In genomic region chr7:97025983-97026704, GRCh38 we compare ENCODE assay signal across 10 cellular contexts. TPM values are rescaled to one million over a fixed set of nuclear protein-coding genes. Genes with fewer than 3 reads are reported as not detected.
DNase-seq lines count a peak whose midpoint lies in the region; ATAC-seq and TF ChIP-seq lines count a peak whose summit lies in the region.
"Had no signal": no experiment of that assay in that cellular context is flagged by ENCODE, and none has a peak within 500 bp of the region (broad histone marks: within the 10 kb centered on the region; RNA-seq: fewer than 3 reads in every experiment).

No MANE protein-coding gene starts in this region.

- H3K79me1 ChIP-seq in trophoblast cell (ENCODE audit: low read length), result peaks cover 28% of the 10 kb centered on the region

- H3K4me2 ChIP-seq in trophoblast cell (ENCODE audit: low read length), result peak overlapping the region; percentile 17

- H3K4ac ChIP-seq in trophoblast cell (ENCODE audit: low read depth, low read length), result no peak overlapping the region

- no peak overlapping the region for H3K23ac ChIP-seq in trophoblast cell (ENCODE audit: low read length)

- in situ Hi-C loops in KBM-7 (cut with MboI; ENCODE audit: low pct_unique_long_range_greater_than_20kb, low sequenced_read_pairs), result loop anchor here (25.0 kb wide), 1 partner anchor 1114 kb away; no protein-coding TSS in a partner anchor

- peak; percentile 46 for DNase-seq in H7
- DNase-seq in T-helper 17 cell, result no peak
- no peak for DNase-seq in heart right ventricle
- no peak for DNase-seq in trophoblast cell
- no peak for DNase-seq in AG08396 (ENCODE audit: low spot score)
- no peak for DNase-seq in omental fat pad (ENCODE audit: low spot score)
- no peak for DNase-seq in KBM-7
- DNase-seq: testis had no signal

- H3K27ac ChIP-seq in heart right ventricle, result no peak overlapping the region
- peak overlapping the region; percentile 50 for H3K27ac ChIP-seq in trophoblast cell (ENCODE audit: low read depth, low read length)
- H3K27ac ChIP-seq: testis had no signal

- H3K9me3 ChIP-seq in T-helper 17 cell (ENCODE audit: control insufficient read depth, low read length, poor library complexity, severe bottlenecking), result no peaks in the 10 kb centered on the region
- H3K9me3 ChIP-seq in heart right ventricle, result no peaks in the 10 kb centered on the region
- no peaks in the 10 kb centered on the region for H3K9me3 ChIP-seq in trophoblast cell (ENCODE audit: insufficient read depth, low read depth, low read length)
- H3K9me3 ChIP-seq: testis had no signal

- peak overlapping the region; percentile 57 for H4K8ac ChIP-seq in trophoblast cell (ENCODE audit: low read depth, low read length)

- peak overlapping the region; percentile 40 for H2AFZ ChIP-seq in trophoblast cell (ENCODE audit: insufficient read depth, low read length, poor library complexity)

- H2BK120ac ChIP-seq in trophoblast cell (ENCODE audit: insufficient read depth, low read length, poor library complexity), result no peak overlapping the region

- TF ChIP-seq CTCF in heart right ventricle (IDR thresholded peaks at IDR 0.05) (no peak), omental fat pad (IDR thresholded peaks at IDR 0.05) (no peak)

- peaks cover 14% of the 10 kb centered on the region for H3K79me2 ChIP-seq in trophoblast cell (ENCODE audit: control insufficient read depth, insufficient read depth, low read length, poor library complexity)

- peaks cover 2% of the 10 kb centered on the region for H3K36me3 Mint-ChIP-seq in T-helper 17 cell (ENCODE audit: low read depth)

- H3K9ac ChIP-seq in trophoblast cell (ENCODE audit: low read length), result no peak overlapping the region

- no peak overlapping the region for H3K18ac ChIP-seq in trophoblast cell (ENCODE audit: low read length)

- WGBS in heart right ventricle, 2 donors, result 8 to 16% methylated on average over 29 of the region's 29 CpGs
- no CpG with 5 or more reads among the region's 29 CpGs for whole genome bisulfite sequencing in trophoblast cell (ENCODE audit: extremely low coverage, insufficient coverage, insufficient read length)

- H3K4me1 Mint-ChIP-seq in T-helper 17 cell, result peaks cover 40% of the 10 kb centered on the region

- H2BK12ac ChIP-seq in trophoblast cell (ENCODE audit: low read length), result peak overlapping the region; percentile 41

- intact Hi-C loops in heart right ventricle (cut with DNase I), result loop anchor here (1.0 to 10.0 kb wide), 11 partner anchors 609 to 1114 kb away; no protein-coding TSS in a partner anchor

- peak overlapping the region; percentile 5 for H3K14ac ChIP-seq in trophoblast cell (ENCODE audit: low read length)

- H4K12ac ChIP-seq in trophoblast cell (ENCODE audit: low read depth, low read length), result peak overlapping the region; percentile 22

- H3K4me1 ChIP-seq in heart right ventricle, result peaks cover 2 to 57% (median 31%) of the 10 kb centered on the region in 9 donors
- peaks cover 17 to 32% of the 10 kb centered on the region in 2 experiments for H3K4me1 ChIP-seq in trophoblast cell (ENCODE audit: control insufficient read depth in 1 of 2, insufficient read depth in 2 of 2, low read length in 2 of 2)

- peaks cover 76% of the 10 kb centered on the region for H3K27me3 Mint-ChIP-seq in T-helper 17 cell

- H2BK5ac ChIP-seq in trophoblast cell (ENCODE audit: low read depth, low read length, poor library complexity), result no peak overlapping the region

- H3K27me3 ChIP-seq in H7 (ENCODE audit: control insufficient read depth, insufficient read depth, low read length), result peaks cover 68% of the 10 kb centered on the region
- H3K27me3 ChIP-seq in heart right ventricle, result peaks cover 18 to 99% (median 94%) of the 10 kb centered on the region in 7 donors
- H3K27me3 ChIP-seq in trophoblast cell (ENCODE audit: insufficient read depth, low read length), result no peaks in the 10 kb centered on the region
- H3K27me3 ChIP-seq: testis had no signal

- H3K4me3 ChIP-seq in H7 (ENCODE audit: insufficient read depth, low read depth, low read length), result no peak overlapping the region
- peak overlapping the region in 8 of 10 donors; percentile 5 to 61 (median 48) for H3K4me3 ChIP-seq in heart right ventricle
- no peak overlapping the region for H3K4me3 ChIP-seq in trophoblast cell (ENCODE audit: low read depth, low read length)
- H3K4me3 ChIP-seq: testis had no signal

- no peak overlapping the region for H3K27ac Mint-ChIP-seq in T-helper 17 cell

- H3K36me3 ChIP-seq in H7 (replicated peaks; ENCODE audit: control insufficient read depth, insufficient read depth, low read length) (no peaks in the 10 kb centered on the region), heart right ventricle (no peaks in the 10 kb centered on the region), trophoblast cell (ENCODE audit: control insufficient read depth in 1 of 2, insufficient read depth in 2 of 2, low read length in 2 of 2) (peaks cover 4% of the 10 kb centered on the region in 2 experiments)

- peak overlapping the region; percentile 84 for H3K4me3 Mint-ChIP-seq in T-helper 17 cell

- ATAC-seq in T-helper 17 cell (peak; percentile 54), heart right ventricle (peak in 4 of 8 donors; percentile 22 to 28 (median 24)), omental fat pad (ENCODE audit: low FRiP score) (no peak), HG03175 (IDR thresholded peaks at IDR 0.05; ENCODE audit: unreplicated experiment) (no peak)

- H4K91ac ChIP-seq in trophoblast cell (ENCODE audit: low read depth, low read length), result no peak overlapping the region

- H2AK5ac ChIP-seq in trophoblast cell (ENCODE audit: low read length), result no peak overlapping the region

RNA-seq across cellular contexts. Expression of gene DLX5, which starts 1.5 kb away (rescaled TPM):
- not detected in 2 replicates for total RNA-seq in H7 (2014; rRNA removed; shearing (Covaris generic))
- total RNA-seq in T-helper 17 cell, result not detected
- total RNA-seq in heart right ventricle, result not detected
- polyA plus RNA-seq in heart right ventricle, result under 1 TPM in 1 of 2 donors, not detected in 1; 0.09 TPM
- polyA plus RNA-seq in trophoblast cell (2013), result 71.1 and 72.5 TPM in 2 replicates
- total RNA-seq in omental fat pad, result 1 to 10 TPM in 1 of 4 donors, under 1 TPM in 1, not detected in 2; 0.69 to 1.3 TPM
- total RNA-seq: LHCN-M2 had no signal

RNA-seq across cellular contexts. Expression of gene DLX6, which starts 20.8 kb away (rescaled TPM):
- total RNA-seq in H7 (2014; rRNA removed; shearing (Covaris generic)), result not detected in 2 replicates
- total RNA-seq in T-helper 17 cell (not detected), heart right ventricle (not detected), omental fat pad (not detected)
- polyA plus RNA-seq in heart right ventricle, result not detected
- 8.0 and 8.6 TPM in 2 replicates for polyA plus RNA-seq in trophoblast cell (2013)

Comparison
In these comparisons a context has a peak if more than half of its experiments do, and no peak if none do; other contexts are left out.
1. H3K4me3 ChIP-seq: peak in heart right ventricle (8 of 10); none in H7 (single experiment) and trophoblast cell (single experiment).